Comparison of ENCODE assay signal across 8 cellular contexts in genomic region chr9:113807173-113808061, GRCh38.
A peak's percentile ranks its signal among the peaks of the same experiment; 100 is the strongest.
DNase-seq lines count a peak whose midpoint lies in the region; ATAC-seq and TF ChIP-seq lines count a peak whose summit lies in the region.

No MANE protein-coding gene starts in this region.

- no peaks in the 10 kb centered on the region for H3K27me3 Mint-ChIP-seq in progenitor cell of endocrine pancreas

- TF ChIP-seq CTCF in progenitor cell of endocrine pancreas (IDR thresholded peaks at IDR 0.05; ENCODE audit: unreplicated experiment): peak; percentile 91

- no peaks in the 10 kb centered on the region for H3K9me3 ChIP-seq in effector memory CD4-positive, alpha-beta T cell (ENCODE audit: control insufficient read depth, low read length)

- H3K36me3 ChIP-seq in effector memory CD4-positive, alpha-beta T cell (ENCODE audit: control insufficient read depth, insufficient read depth, low read length): no peaks in the 10 kb centered on the region

- H3K27ac ChIP-seq in effector memory CD4-positive, alpha-beta T cell (ENCODE audit: insufficient read depth, low read length, poor library complexity, severe bottlenecking): no peak overlapping the region

- H3K4me1 ChIP-seq in effector memory CD4-positive, alpha-beta T cell (ENCODE audit: control insufficient read depth, insufficient read depth, low read length, poor library complexity, severe bottlenecking): no peaks in the 10 kb centered on the region

- no peaks in the 10 kb centered on the region for H3K9me3 Mint-ChIP-seq in progenitor cell of endocrine pancreas (ENCODE audit: low read depth)

- H3K4me3 Mint-ChIP-seq in progenitor cell of endocrine pancreas (ENCODE audit: low read depth): no peak overlapping the region

- no peaks in the 10 kb centered on the region for H3K36me3 Mint-ChIP-seq in progenitor cell of endocrine pancreas (ENCODE audit: insufficient read depth)

- H3K27me3 ChIP-seq in effector memory CD4-positive, alpha-beta T cell (replicated peaks; ENCODE audit: control insufficient read depth, insufficient read depth, low read length, poor library complexity, severe bottlenecking): no peaks in the 10 kb centered on the region

- H3K27ac Mint-ChIP-seq in progenitor cell of endocrine pancreas: no peak overlapping the region

- intact Hi-C loops in Right ventricle myocardium superior (cut with DNase I): loop anchor here (2.0 kb wide), 1 partner anchor 223 kb away; no protein-coding TSS in a partner anchor

- H3K4me3 ChIP-seq in effector memory CD4-positive, alpha-beta T cell (ENCODE audit: insufficient read depth, low read depth, low read length, poor library complexity, severe bottlenecking): no peak overlapping the region

- ATAC-seq in HG02759 (IDR thresholded peaks at IDR 0.05; ENCODE audit: unreplicated experiment) (peak; percentile 54), Right ventricle myocardium superior (ENCODE audit: poor library complexity) (peak; percentile 88), GM18909 (IDR thresholded peaks at IDR 0.05; ENCODE audit: poor library complexity, unreplicated experiment) (no peak)

- peak; percentile 82 for DNase-seq in D341Med (ENCODE audit: low spot score)
- DNase-seq in NOMO-1 treated with DMSO at 0.1 percent for 48 hours (lab: John Stamatoyannopoulos, UW; ENCODE audit: unreplicated experiment): peak; percentile 58
- peak; percentile 4 for DNase-seq in activated naive CD8-positive, alpha-beta T cell treated with anti-CD3 and anti-CD28 coated beads, Interleukin-2, amount 50 U/mL, for 16 hours (ENCODE audit: low read depth, low spot score)
- DNase-seq in Right ventricle myocardium superior: no peak
- DNase-seq in progenitor cell of endocrine pancreas (ENCODE audit: low spot score, unreplicated experiment): peak; percentile 23
- DNase-seq in effector memory CD4-positive, alpha-beta T cell: no peak

- H3K4me1 Mint-ChIP-seq in progenitor cell of endocrine pancreas (ENCODE audit: low read depth): no peaks in the 10 kb centered on the region

Comparison
In these comparisons a context has a peak if more than half of its experiments do, and no peak if none do; other contexts are left out.
1. DNase-seq: peak in D341Med (single experiment), NOMO-1 treated with DMSO at 0.1 percent for 48 hours (single experiment), activated naive CD8-positive, alpha-beta T cell treated with anti-CD3 and anti-CD28 coated beads, Interleukin-2, amount 50 U/mL, for 16 hours (single experiment) and progenitor cell of endocrine pancreas (single experiment); none in Right ventricle myocardium superior (single experiment) and effector memory CD4-positive, alpha-beta T cell (0 of 3).